In the genomic region with DNA sequence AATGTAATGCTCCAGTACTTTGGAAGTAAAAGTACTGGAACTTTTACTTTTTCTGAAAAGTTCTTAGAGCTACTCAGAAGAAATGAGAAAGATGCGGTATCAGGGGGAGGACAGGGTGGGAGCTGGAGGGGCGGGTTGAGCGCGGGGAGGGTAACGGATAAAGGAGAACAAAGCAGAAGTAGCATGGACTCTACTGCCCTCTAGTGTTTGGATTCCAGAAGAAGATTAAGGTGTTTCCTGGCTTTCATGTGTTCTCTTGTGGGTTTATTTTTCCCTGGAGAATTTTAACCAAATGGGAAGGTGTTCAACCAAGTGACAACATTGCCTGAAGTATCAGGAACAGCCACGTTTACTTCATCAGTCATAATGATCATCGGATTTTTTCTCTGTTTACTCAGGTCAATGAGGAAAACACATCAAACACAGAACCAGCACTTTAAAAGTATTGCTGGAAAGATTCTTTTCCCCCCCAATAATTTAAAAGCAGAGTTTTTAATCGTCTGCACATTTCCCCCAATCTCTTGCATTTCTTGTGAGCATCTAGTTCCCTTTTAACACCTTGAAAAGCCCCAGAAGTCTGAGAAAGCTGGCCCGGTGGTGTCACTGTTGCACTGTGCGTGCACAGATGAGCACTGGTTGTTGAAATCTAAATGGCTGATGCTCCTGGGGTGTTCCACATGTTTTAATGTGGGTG, we compare ENCODE assay signal across 9 cellular contexts.
DNase-seq lines count a peak whose midpoint lies in the region; ATAC-seq and TF ChIP-seq lines count a peak whose summit lies in the region.
"Had no signal": no experiment of that assay in that cellular context is flagged by ENCODE, and none has a peak within 500 bp of the region (broad histone marks: within the 10 kb centered on the region; RNA-seq: fewer than 3 reads in every experiment).

No MANE protein-coding gene starts in this region.

- TF ChIP-seq CTCF in AG04450 (IDR thresholded peaks at IDR 0.05; ENCODE audit: low read depth, low read length) (peak; percentile 71), OCI-LY1 (IDR thresholded peaks at IDR 0.05; ENCODE audit: low read length) (peak; percentile 55; the same call in 1 of the 2 replicates), dorsolateral prefrontal cortex (IDR thresholded peaks at IDR 0.05 in 54 of 56, conservative IDR thresholded peaks at IDR 0.05 in 2 of 56; ENCODE audit: low read depth in 1 of 56, partially characterized antibody in 56 of 56) (peak; percentile 67 to 92 (median 79))

- CTCF ChIA-PET in AG04450 (lab: Charles Lee): interaction anchor here (0.5 to 4.3 kb wide), 64 partner anchors 9 to 1604 kb away, joined by 3 to 60 read pairs (median 4); partner anchors contain the start of gene ZDHHC21

- H2AFZ ChIP-seq in OCI-LY1 (ENCODE audit: low read length): no peak overlapping the region

- H3K36me3 ChIP-seq in OCI-LY1 (ENCODE audit: insufficient read depth, low read length): no peaks in the 10 kb centered on the region

- peak; percentile 13 for DNase-seq in AG04450 (ENCODE audit: low read depth, low spot score)
- peak; percentile 46 for DNase-seq in Jurkat, Clone E6-1 (ENCODE audit: low read depth, low spot score)
- DNase-seq in dorsolateral prefrontal cortex: peak in 7 of 10 donors; percentile 6 to 47 (median 37)
- peak; percentile 75 for DNase-seq in medulla oblongata (ENCODE audit: extremely low spot score)
- DNase-seq in posterior vena cava (ENCODE audit: low spot score): no peak

- H3F3A ChIP-seq in OCI-LY1 (ENCODE audit: insufficient read depth, low read length): no peaks in the 10 kb centered on the region

- H3K27ac ChIP-seq in AG04450 (ENCODE audit: low read depth, low read length): no peak overlapping the region
- no peak overlapping the region for H3K27ac ChIP-seq in OCI-LY1 (ENCODE audit: low read depth, low read length, poor library complexity, severe bottlenecking)
- peak overlapping the region in 1 of 59 donors; percentile 3 for H3K27ac ChIP-seq in dorsolateral prefrontal cortex
- H3K27ac ChIP-seq: epithelial cell of prostate had no signal

- no peak overlapping the region for H3K4me2 ChIP-seq in OCI-LY1 (ENCODE audit: low read length)

- H4K20me1 ChIP-seq in OCI-LY1 (ENCODE audit: insufficient read depth, low read length): no peaks in the 10 kb centered on the region

- H3K4me1 ChIP-seq in OCI-LY1 (ENCODE audit: insufficient read depth, low read length, severe bottlenecking): no peaks in the 10 kb centered on the region

- no peak overlapping the region for H3K9ac ChIP-seq in OCI-LY1 (ENCODE audit: low read length)

- no peaks in the 10 kb centered on the region for H3K9me2 ChIP-seq in OCI-LY1 (ENCODE audit: low read depth, low read length)

- ATAC-seq in GM18907 (IDR thresholded peaks at IDR 0.05; ENCODE audit: unreplicated experiment) (peak; percentile 67), HG03097 (IDR thresholded peaks at IDR 0.05; ENCODE audit: low FRiP score, unreplicated experiment) (no peak)

- H3K4me3 ChIP-seq in AG04450 (ENCODE audit: low read depth, low read length) (no peak overlapping the region), OCI-LY1 (ENCODE audit: low read depth, low read length, poor library complexity, severe bottlenecking) (no peak overlapping the region), dorsolateral prefrontal cortex (peak overlapping the region in 5 of 59 donors; percentile 2 to 28 (median 23))
- H3K4me3 ChIP-seq in Jurkat, Clone E6-1 (ENCODE audit: low read length): no peak overlapping the region

- POLR2A ChIA-PET in AG04450 (lab: Yijun Ruan, JAX): no interaction called here

- H3K9me3 ChIP-seq in AG04450 (ENCODE audit: control insufficient read depth, insufficient read depth, low read length) (no peaks in the 10 kb centered on the region), OCI-LY1 (ENCODE audit: low read length) (no peaks in the 10 kb centered on the region)

- H3K27me3 ChIP-seq in AG04450 (ENCODE audit: control insufficient read depth, insufficient read depth, low read length) (no peaks in the 10 kb centered on the region), OCI-LY1 (ENCODE audit: insufficient read depth, low read length) (no peaks in the 10 kb centered on the region), dorsolateral prefrontal cortex (no peaks in the 10 kb centered on the region)

- H3K79me2 ChIP-seq in OCI-LY1 (ENCODE audit: insufficient read depth, low read length): no peaks in the 10 kb centered on the region

- intact Hi-C loops in dorsolateral prefrontal cortex (cut with DNase I): loop anchor here (2.0 to 5.0 kb wide), 3 partner anchors 54 to 367 kb away; no protein-coding TSS in a partner anchor
- intact Hi-C loops in posterior vena cava (cut with DNase I): no loop called here

Comparison
In these comparisons a context has a peak if more than half of its experiments do, and no peak if none do; other contexts are left out.
1. intact Hi-C loops: an anchor here in dorsolateral prefrontal cortex (2.0 to 5.0 kb wide); none called in posterior vena cava.